Comparison of ENCODE assay signal across 8 cellular contexts in genomic region chr19:9818734-9819589, GRCh38. TPM values are rescaled to one million over a fixed set of nuclear protein-coding genes. Genes with fewer than 3 reads are reported as not detected.
A peak's percentile ranks its signal among the peaks of the same experiment; 100 is the strongest.
DNase-seq lines count a peak whose midpoint lies in the region; ATAC-seq and TF ChIP-seq lines count a peak whose summit lies in the region.

Gene FBXL12 (minus strand): TSS chr19:9819079. CDS start chr19:9818813, 266 bp downstream.

- peak; percentile 85 for ATAC-seq in GM18868 (IDR thresholded peaks at IDR 0.05; ENCODE audit: unreplicated experiment)
- peak; percentile 83 for ATAC-seq in HG03108 (IDR thresholded peaks at IDR 0.05; ENCODE audit: unreplicated experiment)

- H3K9me3 ChIP-seq in A673 (ENCODE audit: low read depth, low read length, poor library complexity, severe bottlenecking) (no peaks in the 10 kb centered on the region), breast epithelium (no peaks in the 10 kb centered on the region), iPS-18a (ENCODE audit: control insufficient read depth, low read depth, low read length) (no peaks in the 10 kb centered on the region), skeletal muscle tissue (ENCODE audit: control insufficient read depth in 3 of 3, low read length in 3 of 3) (no peaks in the 10 kb centered on the region)

- TF ChIP-seq CTCF in A673 (conservative IDR thresholded peaks at IDR 0.05; ENCODE audit: low read depth, low read length) (no peak), VCaP (conservative IDR thresholded peaks at IDR 0.05) (no peak), breast epithelium (IDR thresholded peaks at IDR 0.05) (no peak)

- H3K27me3 ChIP-seq in A673 (replicated peaks; ENCODE audit: insufficient read depth, low read depth, low read length, poor library complexity) (no peaks in the 10 kb centered on the region), breast epithelium (no peaks in the 10 kb centered on the region), iPS-18a (ENCODE audit: control insufficient read depth, insufficient read depth, low read length) (no peaks in the 10 kb centered on the region), skeletal muscle tissue (ENCODE audit: control insufficient read depth in 3 of 3, insufficient read depth in 3 of 3, low read length in 3 of 3) (no peaks in the 10 kb centered on the region)

- CTCF ChIA-PET in A673 (lab: Charles Lee): no interaction called here

- H3K9ac ChIP-seq in iPS-18a (ENCODE audit: low read length): peak within 1 kb of the TSS; percentile 64
- H3K9ac ChIP-seq in skeletal muscle tissue (ENCODE audit: low read depth in 1 of 3, low read length in 3 of 3): peak within 1 kb of the TSS; percentile 97

- peak within 1 kb of the TSS; percentile 96 for H3K4me3 ChIP-seq in A673 (ENCODE audit: low read depth, low read length, poor library complexity, severe bottlenecking)
- H3K4me3 ChIP-seq in breast epithelium: peak within 1 kb of the TSS; percentile 80 to 97 (median 92)
- H3K4me3 ChIP-seq in iPS-18a (ENCODE audit: low read length): peak within 1 kb of the TSS; percentile 88
- H3K4me3 ChIP-seq in skeletal muscle tissue (ENCODE audit: low read length in 3 of 3): peak within 1 kb of the TSS; percentile 79 to 95 (median 81)

- H3K27ac ChIP-seq in A673 (ENCODE audit: low read depth, low read length, poor library complexity, severe bottlenecking) (peak within 1 kb of the TSS; percentile 96), VCaP (peak within 1 kb of the TSS; percentile 81), breast epithelium (peak within 1 kb of the TSS; percentile 94 to 96), iPS-18a (ENCODE audit: low read length) (peak within 1 kb of the TSS; percentile 51), skeletal muscle tissue (ENCODE audit: low read depth, low read length) (peak within 1 kb of the TSS; percentile 95)

- TF ChIP-seq POLR2A in breast epithelium (IDR thresholded peaks at IDR 0.05): peak; percentile 52

- peaks cover 6% of the 10 kb centered on the region for H3K4me1 ChIP-seq in A673 (ENCODE audit: insufficient read depth, low read length, poor library complexity, severe bottlenecking)
- no peaks in the 10 kb centered on the region for H3K4me1 ChIP-seq in breast epithelium
- peaks cover 3% of the 10 kb centered on the region for H3K4me1 ChIP-seq in iPS-18a (ENCODE audit: control insufficient read depth, low read depth, low read length)
- peaks cover 13 to 21% (median 15%) of the 10 kb centered on the region in 3 donors for H3K4me1 ChIP-seq in skeletal muscle tissue (ENCODE audit: control insufficient read depth in 3 of 3, insufficient read depth in 3 of 3, low read length in 3 of 3)

- H3K36me3 ChIP-seq in A673 (ENCODE audit: insufficient read depth, low read length, poor library complexity, severe bottlenecking) (peaks cover 9% of the 10 kb centered on the region), breast epithelium (no peaks in the 10 kb centered on the region), iPS-18a (ENCODE audit: control insufficient read depth, low read depth, low read length) (peaks cover under 1% of the 10 kb centered on the region), skeletal muscle tissue (ENCODE audit: control insufficient read depth in 3 of 3, insufficient read depth in 3 of 3, low read length in 3 of 3) (no peaks in the 10 kb centered on the region)

- BruUV-seq in A673 (replicated peaks; lab: Mats Ljungman, UMichigan): no TSS peak

- POLR2A ChIA-PET in A673 (lab: Charles Lee; ENCODE audit: low non-redundant PET): interaction anchor here (0.6 to 0.7 kb wide), 3 partner anchors 16 to 1898 kb away, joined by 3 to 8 read pairs (median 5); partner anchors contain the start of gene PIN1

- intact Hi-C loops in A673 (cut with micrococcal nuclease; ENCODE audit: unreplicated experiment) (no loop called here), breast epithelium (cut with DNase I; ENCODE audit: low total_unique reads) (loop anchor here (5.0 kb wide), 1 partner anchor 767 kb away; no protein-coding TSS in a partner anchor)

- DNase-seq in A673 (ENCODE audit: low spot score) (peak; percentile 99), NCI-H2196 treated with DMSO at 0.1 percent for 48 hours (lab: John Stamatoyannopoulos, UW; ENCODE audit: unreplicated experiment) (peak; percentile 100), breast epithelium (ENCODE audit: low spot score in 2 of 2) (peak; percentile 100)

RNA-seq across cellular contexts. Expression of gene FBXL12, which starts in this region (rescaled TPM):
- 21.7 and 26.4 TPM in 2 replicates for total RNA-seq in A673 (2021)
- total RNA-seq in breast epithelium: 10 to 100 TPM; 18.7 to 27.1 (median 19.7) TPM
- 10.4 TPM for total RNA-seq in skeletal muscle tissue

Comparison
In these comparisons a context has a peak if more than half of its experiments do, and no peak if none do; other contexts are left out.
1. Peak in every context shown above with its lines: DNase-seq, ATAC-seq, H3K4me3 ChIP-seq and H3K27ac ChIP-seq.